8 cellular contexts compared by ENCODE assay signal in the genomic region with DNA sequence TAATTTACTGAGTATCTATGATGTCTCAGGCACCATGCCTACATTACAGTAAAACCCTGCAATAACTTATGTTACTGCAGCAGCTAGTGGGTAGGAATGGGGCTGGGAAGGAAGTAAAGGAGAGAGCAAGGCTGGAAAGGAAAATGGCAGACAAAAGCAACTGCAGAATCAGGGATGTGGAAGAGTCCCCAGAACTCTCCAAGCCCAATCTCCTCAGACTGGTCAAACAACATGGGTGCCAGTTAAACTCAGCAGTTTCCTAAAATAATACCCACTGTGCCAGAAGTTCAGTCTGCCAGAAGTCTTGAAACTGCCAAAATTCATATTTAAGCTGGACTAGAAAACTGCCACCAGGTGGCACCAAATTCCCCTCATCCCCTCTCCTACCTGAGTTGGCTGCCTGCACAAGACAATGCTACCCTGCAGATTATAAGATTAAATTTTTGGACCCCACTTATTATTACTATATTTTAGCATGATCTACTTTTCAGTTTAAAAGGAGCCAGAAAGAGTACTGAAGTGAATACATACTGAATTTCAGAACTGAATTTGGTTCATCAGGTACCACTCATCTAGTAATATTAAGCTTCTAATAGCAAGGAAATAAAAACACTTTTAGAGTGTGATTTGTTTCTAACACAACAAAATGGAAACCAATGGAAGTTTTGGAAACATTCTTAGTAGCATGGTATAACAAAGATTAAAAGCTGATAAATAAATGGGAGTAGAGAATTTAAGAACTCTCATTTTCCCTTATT.
DNase-seq lines count a peak whose midpoint lies in the region; ATAC-seq, FAIRE-seq and TF ChIP-seq lines count a peak whose summit lies in the region.

No MANE protein-coding gene starts in this region.

- H4K20me1 ChIP-seq in endothelial cell of umbilical vein (replicated peaks; ENCODE audit: control insufficient read depth, extremely low read depth, insufficient read depth, low read length) = peaks cover 5% of the 10 kb centered on the region

- intact Hi-C loops in endothelial cell of umbilical vein (cut with micrococcal nuclease) = loop anchor here (1.0 to 5.0 kb wide), 6 partner anchors 110 to 359 kb away; a partner anchor contains a TSS

- CTCF ChIA-PET in endothelial cell of umbilical vein (lab: Charles Lee) = interaction anchor here (0.6 to 2.2 kb wide), 54 partner anchors 8 to 997 kb away, joined by 3 to 50 read pairs (median 5); a partner anchor contains a TSS

- no peaks in the 10 kb centered on the region for H3K4me1 ChIP-seq in endothelial cell of umbilical vein (ENCODE audit: control insufficient read depth, extremely low read depth, insufficient read depth, low read length)

- no peak overlapping the region for H3K4me2 ChIP-seq in endothelial cell of umbilical vein (ENCODE audit: insufficient read depth, low read length)

- dilution Hi-C loops in endothelial cell of umbilical vein (cut with MboI; ENCODE audit: extremely low pct_ligation_motif_present, low sequenced_read_pairs) = no loop called here

- peak; percentile 62 for ATAC-seq in HG02973 (IDR thresholded peaks at IDR 0.05; ENCODE audit: unreplicated experiment)

- H3K4me3 ChIP-seq in endothelial cell of umbilical vein (replicated peaks in 1 of 3; ENCODE audit: insufficient read depth in 1 of 3, low read depth in 1 of 3, low read length in 3 of 3) = no peak overlapping the region

- H2AFZ ChIP-seq in endothelial cell of umbilical vein (ENCODE audit: low read depth, low read length) = no peak overlapping the region

- H3K27me3 ChIP-seq in endothelial cell of umbilical vein (ENCODE audit: control insufficient read depth in 2 of 2, insufficient read depth in 2 of 2, low read length in 2 of 2) = no peaks in the 10 kb centered on the region

- peak; percentile 62 for FAIRE-seq in endothelial cell of umbilical vein (lab: Jason Lieb, UNC)

- BruUV-seq in endothelial cell of umbilical vein (replicated peaks; lab: Mats Ljungman, UMichigan) = no TSS peak

- no peaks in the 10 kb centered on the region for H3K9me3 ChIP-seq in endothelial cell of umbilical vein (replicated peaks; ENCODE audit: control insufficient read depth, insufficient read depth, low read length)

- TF ChIP-seq CTCF in GM12874 (IDR thresholded peaks at IDR 0.05; ENCODE audit: insufficient read depth, low read depth, low read length) = peak; percentile 59
- TF ChIP-seq CTCF in endothelial cell of umbilical vein (IDR thresholded peaks at IDR 0.05; ENCODE audit: extremely low read depth in 1 of 2, insufficient read depth in 1 of 2, low read depth in 1 of 2, low read length in 2 of 2) = peak; percentile 64 to 69

- no peak overlapping the region for H3K27ac ChIP-seq in endothelial cell of umbilical vein (ENCODE audit: insufficient read depth, low read depth, low read length)

- no peaks in the 10 kb centered on the region for H3K9me1 ChIP-seq in endothelial cell of umbilical vein (replicated peaks; ENCODE audit: control insufficient read depth, extremely low read depth, insufficient read depth, low read length)

- TF ChIP-seq POLR2A in endothelial cell of umbilical vein (IDR thresholded peaks at IDR 0.05; ENCODE audit: low read depth, low read length) = no peak

- peaks cover 10 to 40% of the 10 kb centered on the region in 2 experiments for H3K36me3 ChIP-seq in endothelial cell of umbilical vein (ENCODE audit: control insufficient read depth in 2 of 2, extremely low read depth in 1 of 2, insufficient read depth in 2 of 2, low read length in 2 of 2)

- no peak overlapping the region for H3K9ac ChIP-seq in endothelial cell of umbilical vein (replicated peaks; ENCODE audit: extremely low read depth, insufficient read depth, low read length)

- H3K79me2 ChIP-seq in endothelial cell of umbilical vein (ENCODE audit: control insufficient read depth, insufficient read depth, low read length) = peaks cover 2% of the 10 kb centered on the region

- POLR2A ChIA-PET in endothelial cell of umbilical vein (lab: Charles Lee) = interaction anchor here (0.6 to 1.0 kb wide), 2 partner anchors 89 to 120 kb away, joined by 3 to 4 read pairs; a partner anchor contains a TSS

- DNase-seq in NCI-H774 (lab: John Stamatoyannopoulos, UW) (peak; percentile 28), endothelial cell of umbilical vein (ENCODE audit: low read depth, low spot score) (peak; percentile 79), mucosa of gallbladder (ENCODE audit: low spot score) (peak; percentile 57), epidermal melanocyte (ENCODE audit: insufficient read length, low spot score) (no peak)
- peak; percentile 26 to 51 for DNase-seq in activated CD8-positive, alpha-beta memory T cell treated with anti-CD3 and anti-CD28 coated beads for 4 hours (ENCODE audit: low read depth in 2 of 2)
- DNase-seq in stimulated activated CD8-positive, alpha-beta memory T cell treated with anti-CD3 and anti-CD28 coated beads, Interleukin-7, amount 100 ng/mL, for 48 hours (ENCODE audit: extremely low read depth in 1 of 2, low read depth in 1 of 2) = peak; percentile 13 to 45

TF ChIP-seq in endothelial cell of umbilical vein, 7 proteins besides CTCF, POLR2A, EP300 and RAD21:
- no peak for TF ChIP-seq FOS (IDR thresholded peaks at IDR 0.05; ENCODE audit: borderline replicate concordance, insufficient read depth, low read length)
- TF ChIP-seq POLR2AphosphoS5 (IDR thresholded peaks at IDR 0.05; ENCODE audit: insufficient read depth, low read depth, low read length) = no peak
- TF ChIP-seq EZH2 (IDR thresholded peaks at IDR 0.05; ENCODE audit: borderline replicate concordance, low read depth, low read length, severe bottlenecking) = no peak
- TF ChIP-seq, protein P1, sequence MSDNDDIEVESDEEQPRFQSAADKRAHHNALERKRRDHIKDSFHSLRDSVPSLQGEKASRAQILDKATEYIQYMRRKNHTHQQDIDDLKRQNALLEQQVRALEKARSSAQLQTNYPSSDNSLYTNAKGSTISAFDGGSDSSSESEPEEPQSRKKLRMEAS (IDR thresholded peaks at IDR 0.05; ENCODE audit: insufficient read depth, insufficient read length) = no peak
- TF ChIP-seq MYC (IDR thresholded peaks at IDR 0.05; ENCODE audit: low read depth, low read length) = no peak
- TF ChIP-seq JUN (IDR thresholded peaks at IDR 0.05; ENCODE audit: borderline replicate concordance, insufficient read depth, insufficient read length, low read depth) = no peak
- TF ChIP-seq GATA2 (IDR thresholded peaks at IDR 0.05; ENCODE audit: insufficient read depth, insufficient read length, low read depth, low read length) = no peak
